Comparison of ENCODE assay signal across 9 cellular contexts in the genomic region with DNA sequence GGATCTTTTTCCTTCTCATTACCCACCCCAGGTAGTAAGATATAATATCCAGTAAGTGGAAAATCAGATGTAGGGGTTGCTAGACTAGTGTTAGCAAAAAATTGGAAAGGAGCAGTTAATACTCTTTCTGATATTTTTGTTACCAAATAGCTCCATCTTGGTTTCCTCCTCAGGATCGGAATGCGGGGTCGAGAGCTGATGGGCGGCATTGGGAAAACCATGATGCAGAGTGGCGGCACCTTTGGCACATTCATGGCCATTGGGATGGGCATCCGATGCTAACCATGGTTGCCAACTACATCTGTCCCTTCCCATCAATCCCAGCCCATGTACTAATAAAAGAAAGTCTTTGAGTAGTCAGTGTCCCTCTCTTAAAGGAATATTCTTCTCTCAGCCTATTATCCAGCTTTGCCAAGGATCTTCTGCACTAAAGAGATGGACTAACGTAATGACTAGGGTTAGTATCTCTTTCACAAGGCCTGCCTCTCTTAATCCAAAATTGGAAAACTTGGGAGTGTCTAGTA. TPM values are rescaled to one million over a fixed set of nuclear protein-coding genes. Genes with fewer than 3 reads are reported as not detected.
DNase-seq lines count a peak whose midpoint lies in the region; ATAC-seq, FAIRE-seq and TF ChIP-seq lines count a peak whose summit lies in the region.
"Had no signal": no experiment of that assay in that cellular context is flagged by ENCODE, and none has a peak within 500 bp of the region (broad histone marks: within the 10 kb centered on the region; RNA-seq: fewer than 3 reads in every experiment).

No MANE protein-coding gene starts in this region.

- in situ Hi-C loops in HAP-1 (cut with MboI; ENCODE audit: low sequenced_read_pairs) = no loop called here

- TF ChIP-seq POLR2A in GM12891 (IDR thresholded peaks at IDR 0.05; ENCODE audit: low read depth, low read length) = no peak

- H3K4me3 Mint-ChIP-seq in activated T-helper 17 cell treated with anti-CD3 and anti-CD28 coated beads, Interleukin-2, amount 50 U/mL, for 72 hours = peak overlapping the region; percentile 96

- H3K4me1 ChIP-seq in HAP-1 (peaks cover 13% of the 10 kb centered on the region), lung (ENCODE audit: control insufficient read depth in 2 of 2, insufficient read depth in 2 of 2, low read length in 2 of 2) (peaks cover 3 to 6% of the 10 kb centered on the region in 2 donors)

- peaks cover 16% of the 10 kb centered on the region for H3K4me1 Mint-ChIP-seq in activated T-helper 17 cell treated with anti-CD3 and anti-CD28 coated beads, Interleukin-2, amount 50 U/mL, for 72 hours

- no peaks in the 10 kb centered on the region for H3K9me3 ChIP-seq in HAP-1
- H3K9me3 ChIP-seq in lung (ENCODE audit: control insufficient read depth in 2 of 2, insufficient read depth in 1 of 2, low read length in 1 of 2) = no peaks in the 10 kb centered on the region

- H3K4me3 ChIP-seq in AG04449 (ENCODE audit: low read depth, low read length) (peak overlapping the region; percentile 98; the same call in 1 of the 2 replicates), HAP-1 (peak overlapping the region; percentile 81), lung (no peak overlapping the region)

- POLR2A ChIA-PET in AG04449 (lab: Yijun Ruan, JAX) = interaction anchor here (1.4 kb wide), 1 partner anchor 184 kb away, joined by 5 read pairs; no protein-coding TSS in a partner anchor

- TF ChIP-seq CTCF in AG04449 (IDR thresholded peaks at IDR 0.05; ENCODE audit: insufficient read depth, low read length, missing control alignments) = no peak
- no peak for TF ChIP-seq CTCF in lung (IDR thresholded peaks at IDR 0.05; ENCODE audit: control extremely low read depth, extremely low read depth)

- no peak for DNase-seq in AG04449 (ENCODE audit: low read depth, low spot score)
- DNase-seq in HAP-1 (ENCODE audit: low spot score in 2 of 2) = peak in 1 of 2 experiments; percentile 24
- peak; percentile 28 for DNase-seq in lung (ENCODE audit: low spot score)
- no peak for DNase-seq in GM12891 (ENCODE audit: insufficient read length, low spot score)
- DNase-seq in NCI-H510A treated with DMSO at 0.1 percent for 48 hours (lab: John Stamatoyannopoulos, UW) = no peak
- no peak for DNase-seq in HuH-7.5 (ENCODE audit: low spot score)
- DNase-seq: NCI-H524 treated with DMSO at 0.1 percent for 48 hours had no signal

- peak overlapping the region; percentile 95 for H3K27ac Mint-ChIP-seq in activated T-helper 17 cell treated with anti-CD3 and anti-CD28 coated beads, Interleukin-2, amount 50 U/mL, for 72 hours

- 92 to 95% methylated on average over 7 of the region's 7 CpGs for WGBS in lung, 2 donors

- no peak overlapping the region for H3K27ac ChIP-seq in lung (ENCODE audit: low read depth in 1 of 2, low read length in 1 of 2)

- no peak for ATAC-seq in activated T-helper 17 cell treated with anti-CD3 and anti-CD28 coated beads, Interleukin-2, amount 50 U/mL, for 72 hours (replicated peaks)
- no peak for ATAC-seq in lung (ENCODE audit: insufficient read depth, low FRiP score)
- ATAC-seq in HG03521 (IDR thresholded peaks at IDR 0.05; ENCODE audit: unreplicated experiment) = no peak

- CTCF ChIA-PET in AG04449 (lab: Yijun Ruan, JAX) = interaction anchor here (1.0 to 1.7 kb wide), 2 partner anchors 10 to 184 kb away, joined by 3 to 6 read pairs; no protein-coding TSS in a partner anchor

- peaks cover 90% of the 10 kb centered on the region for H3K36me3 Mint-ChIP-seq in activated T-helper 17 cell treated with anti-CD3 and anti-CD28 coated beads, Interleukin-2, amount 50 U/mL, for 72 hours (ENCODE audit: low read depth)

- no peaks in the 10 kb centered on the region for H3K27me3 ChIP-seq in HAP-1 (ENCODE audit: low read depth)
- no peaks in the 10 kb centered on the region for H3K27me3 ChIP-seq in lung (ENCODE audit: control insufficient read depth, insufficient read depth)

- no peaks in the 10 kb centered on the region for H3K27me3 Mint-ChIP-seq in activated T-helper 17 cell treated with anti-CD3 and anti-CD28 coated beads, Interleukin-2, amount 50 U/mL, for 72 hours

- H3K36me3 ChIP-seq in HAP-1 (replicated peaks) (peaks cover 52% of the 10 kb centered on the region), lung (ENCODE audit: control insufficient read depth in 2 of 2, insufficient read depth in 2 of 2, low read length in 2 of 2) (peaks cover 9 to 15% of the 10 kb centered on the region in 2 donors)

- H3K9me3 Mint-ChIP-seq in activated T-helper 17 cell treated with anti-CD3 and anti-CD28 coated beads, Interleukin-2, amount 50 U/mL, for 72 hours = no peaks in the 10 kb centered on the region

- FAIRE-seq in GM12891 (lab: Jason Lieb, UNC) = no peak

TF ChIP-seq in GM12891, 5 proteins besides CTCF, POLR2A, EP300 and RAD21:
- TF ChIP-seq SPI1 (IDR thresholded peaks at IDR 0.05; ENCODE audit: low read depth, low read length) = no peak
- no peak for TF ChIP-seq POU2F2 (IDR thresholded peaks at IDR 0.05; ENCODE audit: low read depth, low read length)
- TF ChIP-seq PAX5 (IDR thresholded peaks at IDR 0.05; ENCODE audit: insufficient read depth, low read length, severe bottlenecking) = no peak
- TF ChIP-seq POLR2AphosphoS5 (IDR thresholded peaks at IDR 0.05; ENCODE audit: low read depth, low read length) = no peak
- TF ChIP-seq TAF1 (IDR thresholded peaks at IDR 0.05; ENCODE audit: low read depth, low read length) = no peak

RNA-seq across cellular contexts. Expression of gene ROMO1, which starts 1.5 kb away (rescaled TPM):
- total RNA-seq in activated T-helper 17 cell treated with anti-CD3 and anti-CD28 coated beads, Interleukin-2, amount 50 U/mL, for 72 hours = 100 to 1,000 TPM in 1 of 2 donors, 10 to 100 TPM in 1; 93.0 to 134 TPM
- 100 to 1,000 TPM in 1 of 2 donors, 10 to 100 TPM in 1; 98.6 to 176 TPM for total RNA-seq in lung
- 100 to 1,000 TPM; 369 to 501 TPM for polyA plus RNA-seq in lung
- 268 TPM for polyA plus RNA-seq in GM12891 (2012; ENCODE audit: low read depth, missing spikeins)

RNA-seq across cellular contexts. Expression of gene NFS1, which starts 1.5 kb away (rescaled TPM):
- 10 to 100 TPM; 41.1 to 49.2 TPM for total RNA-seq in activated T-helper 17 cell treated with anti-CD3 and anti-CD28 coated beads, Interleukin-2, amount 50 U/mL, for 72 hours
- 10 to 100 TPM; 24.1 to 33.9 TPM for total RNA-seq in lung
- 10 to 100 TPM; 18.8 to 23.2 TPM for polyA plus RNA-seq in lung
- 23.4 TPM for polyA plus RNA-seq in GM12891 (2012; ENCODE audit: low read depth, missing spikeins)

RNA-seq across cellular contexts. Expression of gene CPNE1, which starts 36.0 kb away (rescaled TPM):
- 100 to 1,000 TPM; 269 to 280 TPM for total RNA-seq in activated T-helper 17 cell treated with anti-CD3 and anti-CD28 coated beads, Interleukin-2, amount 50 U/mL, for 72 hours
- total RNA-seq in lung = 100 to 1,000 TPM in 1 of 2 donors, 10 to 100 TPM in 1; 91.9 to 180 TPM
- 100 to 1,000 TPM; 119 to 161 TPM for polyA plus RNA-seq in lung
- 160 TPM for polyA plus RNA-seq in GM12891 (2012; ENCODE audit: low read depth, missing spikeins)

RNA-seq across cellular contexts. Expression of gene RBM12, which starts 36.0 kb away (rescaled TPM):
- total RNA-seq in activated T-helper 17 cell treated with anti-CD3 and anti-CD28 coated beads, Interleukin-2, amount 50 U/mL, for 72 hours = 100 to 1,000 TPM; 106 to 116 TPM
- total RNA-seq in lung = 10 to 100 TPM; 59.2 to 75.0 TPM
- polyA plus RNA-seq in lung = 10 to 100 TPM in 1 of 2 donors, 1 to 10 TPM in 1; 9.5 to 19.6 TPM
- 34.0 TPM for polyA plus RNA-seq in GM12891 (2012; ENCODE audit: low read depth, missing spikeins)

RNA-seq across cellular contexts. Expression of gene RBM39, which starts 41.4 kb away (rescaled TPM):
- total RNA-seq in activated T-helper 17 cell treated with anti-CD3 and anti-CD28 coated beads, Interleukin-2, amount 50 U/mL, for 72 hours = 100 to 1,000 TPM; 295 to 359 TPM
- 100 to 1,000 TPM; 230 to 689 TPM for total RNA-seq in lung
- 100 to 1,000 TPM; 162 to 481 TPM for polyA plus RNA-seq in lung
- polyA plus RNA-seq in GM12891 (2012; ENCODE audit: low read depth, missing spikeins) = 170 TPM
